Comparison of ENCODE assay signal across 13 cellular contexts in the genomic region with DNA sequence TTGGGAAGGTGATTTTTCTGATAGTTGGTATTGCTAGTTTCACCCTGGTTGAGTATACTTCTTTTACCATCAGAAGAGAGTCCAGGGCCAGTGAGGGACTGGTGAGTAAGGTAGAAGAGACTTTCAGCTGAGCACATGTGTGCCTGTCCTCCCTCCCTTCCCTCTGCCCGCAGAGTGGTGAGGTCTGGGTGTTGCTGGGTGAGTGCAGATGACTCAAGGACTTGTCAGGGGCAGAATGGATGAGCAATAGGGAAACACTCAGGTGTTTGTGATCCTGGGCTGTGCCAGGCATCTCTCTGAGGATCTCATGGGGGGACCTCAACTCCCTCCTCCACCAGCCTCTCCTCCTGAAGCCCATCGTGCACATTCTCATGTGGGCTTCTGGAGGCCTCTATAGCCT.
A peak's percentile ranks its signal among the peaks of the same experiment; 100 is the strongest.
DNase-seq lines count a peak whose midpoint lies in the region; ATAC-seq and TF ChIP-seq lines count a peak whose summit lies in the region.
"Had no signal": no experiment of that assay in that cellular context is flagged by ENCODE, and none has a peak within 500 bp of the region (broad histone marks: within the 10 kb centered on the region; RNA-seq: fewer than 3 reads in every experiment).

No MANE protein-coding gene starts in this region.

- intact Hi-C loops in vagina (cut with DNase I) = no loop called here

- no peaks in the 10 kb centered on the region for H3K27me3 Mint-ChIP-seq in activated naive CD8-positive, alpha-beta T cell treated with anti-CD3 and anti-CD28 coated beads, Interleukin-2, amount 50 U/mL, for 24 hours
- H3K27me3 Mint-ChIP-seq in activated naive CD8-positive, alpha-beta T cell treated with anti-CD3 and anti-CD28 coated beads for 36 hours = no peaks in the 10 kb centered on the region
- H3K27me3 Mint-ChIP-seq: stimulated activated naive CD8-positive, alpha-beta T cell treated with anti-CD3 and anti-CD28 coated beads, Interleukin-15, Interleukin-2, amounts not matched to agents 100 ng/mL and 50 ng/mL, for 24 hours had no signal

- H3K4me3 ChIP-seq in fibroblast of lung (replicated peaks in 1 of 4; ENCODE audit: control extremely low read depth in 1 of 4, insufficient read depth in 1 of 4, low read depth in 3 of 4, low read length in 4 of 4) (no peak overlapping the region), vagina (no peak overlapping the region)

- peak; percentile 60 for ATAC-seq in activated naive CD8-positive, alpha-beta T cell treated with anti-CD3 and anti-CD28 coated beads, Interleukin-2, amount 50 U/mL, for 24 hours
- ATAC-seq: sciatic nerve had no signal

- H3K27ac ChIP-seq in fibroblast of lung (ENCODE audit: insufficient read depth, low read length) (no peak overlapping the region), vagina (no peak overlapping the region)

- TF ChIP-seq CTCF in fibroblast of lung (conservative IDR thresholded peaks at IDR 0.05 in 1 of 2, IDR thresholded peaks at IDR 0.05 in 1 of 2; ENCODE audit: low read depth in 1 of 2, low read length in 2 of 2) (no peak), vagina (IDR thresholded peaks at IDR 0.05) (no peak)

- H3K4me1 Mint-ChIP-seq in activated naive CD8-positive, alpha-beta T cell treated with anti-CD3 and anti-CD28 coated beads, Interleukin-2, amount 50 U/mL, for 24 hours = no peaks in the 10 kb centered on the region
- H3K4me1 Mint-ChIP-seq in activated naive CD8-positive, alpha-beta T cell treated with anti-CD3 and anti-CD28 coated beads for 36 hours = no peaks in the 10 kb centered on the region
- H3K4me1 Mint-ChIP-seq: CD8-positive, alpha-beta memory T cell had no signal

- H3K9me3 Mint-ChIP-seq in activated naive CD8-positive, alpha-beta T cell treated with anti-CD3 and anti-CD28 coated beads, Interleukin-2, amount 50 U/mL, for 24 hours = no peaks in the 10 kb centered on the region
- no peaks in the 10 kb centered on the region for H3K9me3 Mint-ChIP-seq in activated naive CD8-positive, alpha-beta T cell treated with anti-CD3 and anti-CD28 coated beads for 36 hours
- H3K9me3 Mint-ChIP-seq: CD8-positive, alpha-beta memory T cell; stimulated activated naive CD8-positive, alpha-beta T cell treated with anti-CD3 and anti-CD28 coated beads, Interleukin-15, Interleukin-2, amounts not matched to agents 100 ng/mL and 50 ng/mL, for 24 hours had no signal

- H3K4me1 ChIP-seq in fibroblast of lung (ENCODE audit: control insufficient read depth, extremely low read depth, insufficient read depth, low read length) (peaks cover 17% of the 10 kb centered on the region), vagina (no peaks in the 10 kb centered on the region)

- H3K27ac Mint-ChIP-seq in activated naive CD8-positive, alpha-beta T cell treated with anti-CD3 and anti-CD28 coated beads, Interleukin-2, amount 50 U/mL, for 24 hours = no peak overlapping the region
- no peak overlapping the region for H3K27ac Mint-ChIP-seq in activated naive CD8-positive, alpha-beta T cell treated with anti-CD3 and anti-CD28 coated beads for 36 hours
- H3K27ac Mint-ChIP-seq: CD8-positive, alpha-beta memory T cell; stimulated activated naive CD8-positive, alpha-beta T cell treated with anti-CD3 and anti-CD28 coated beads, Interleukin-15, Interleukin-2, amounts not matched to agents 100 ng/mL and 50 ng/mL, for 24 hours had no signal

- TF ChIP-seq POLR2A in vagina (IDR thresholded peaks at IDR 0.05) = no peak

- no peak overlapping the region for H2AFZ ChIP-seq in fibroblast of lung (ENCODE audit: low read length)

- H4K20me1 ChIP-seq in fibroblast of lung (ENCODE audit: control insufficient read depth, extremely low read depth, insufficient read depth, low read length) = no peaks in the 10 kb centered on the region

- no peak overlapping the region for H3K4me2 ChIP-seq in fibroblast of lung (ENCODE audit: extremely low read depth, insufficient read depth, low read length)

- H3K36me3 ChIP-seq in fibroblast of lung (ENCODE audit: control insufficient read depth, insufficient read depth, low read length) (no peaks in the 10 kb centered on the region), vagina (no peaks in the 10 kb centered on the region)

- no peak overlapping the region for H3K4me3 Mint-ChIP-seq in activated naive CD8-positive, alpha-beta T cell treated with anti-CD3 and anti-CD28 coated beads, Interleukin-2, amount 50 U/mL, for 24 hours
- no peak overlapping the region for H3K4me3 Mint-ChIP-seq in activated naive CD8-positive, alpha-beta T cell treated with anti-CD3 and anti-CD28 coated beads for 36 hours
- H3K4me3 Mint-ChIP-seq: CD8-positive, alpha-beta memory T cell; stimulated activated naive CD8-positive, alpha-beta T cell treated with anti-CD3 and anti-CD28 coated beads, Interleukin-15, Interleukin-2, amounts not matched to agents 100 ng/mL and 50 ng/mL, for 24 hours had no signal

- no peak overlapping the region for H3K9ac ChIP-seq in fibroblast of lung (ENCODE audit: insufficient read depth, low read length)

- H3K9me3 ChIP-seq in fibroblast of lung (ENCODE audit: control insufficient read depth, insufficient read depth, low read depth, low read length) (no peaks in the 10 kb centered on the region), vagina (no peaks in the 10 kb centered on the region)

- no peaks in the 10 kb centered on the region for H3K27me3 ChIP-seq in fibroblast of lung (ENCODE audit: control insufficient read depth, insufficient read depth, low read length)
- no peaks in the 10 kb centered on the region for H3K27me3 ChIP-seq in vagina

- no peaks in the 10 kb centered on the region for H3K79me2 ChIP-seq in fibroblast of lung (ENCODE audit: control insufficient read depth, insufficient read depth, low read length)

- H3K36me3 Mint-ChIP-seq in activated naive CD8-positive, alpha-beta T cell treated with anti-CD3 and anti-CD28 coated beads, Interleukin-2, amount 50 U/mL, for 24 hours (ENCODE audit: low read depth) = no peaks in the 10 kb centered on the region
- H3K36me3 Mint-ChIP-seq in activated naive CD8-positive, alpha-beta T cell treated with anti-CD3 and anti-CD28 coated beads for 36 hours = no peaks in the 10 kb centered on the region
- H3K36me3 Mint-ChIP-seq: CD8-positive, alpha-beta memory T cell had no signal

- DNase-seq in activated naive CD8-positive, alpha-beta T cell treated with anti-CD3 and anti-CD28 coated beads, Interleukin-2, amount 50 U/mL, for 24 hours = no peak
- DNase-seq in activated naive CD8-positive, alpha-beta T cell treated with anti-CD3 and anti-CD28 coated beads for 36 hours = no peak
- DNase-seq in NCI-H510A treated with DMSO at 0.1 percent for 48 hours (lab: John Stamatoyannopoulos, UW) = peak; percentile 47
- DNase-seq in fibroblast of lung (ENCODE audit: low read depth in 2 of 2) = peak; percentile 43 to 81
- peak; percentile 77 to 88 for DNase-seq in vagina (ENCODE audit: extremely low spot score in 2 of 2)
- DNase-seq in NK-92 (lab: John Stamatoyannopoulos, UW; ENCODE audit: unreplicated experiment) = no peak
- no peak for DNase-seq in NCI-H2081 treated with DMSO at 0.1 percent for 48 hours (lab: John Stamatoyannopoulos, UW)
- no peak for DNase-seq in UCSD-AML1 (lab: John Stamatoyannopoulos, UW; ENCODE audit: unreplicated experiment)
- DNase-seq: CD8-positive, alpha-beta memory T cell; dermis blood vessel endothelial cell; SHP77 treated with DMSO at 0.1 percent for 48 hours had no signal

Comparison
In these comparisons a context has a peak if more than half of its experiments do, and no peak if none do; other contexts are left out.
1. DNase-seq: peak in NCI-H510A treated with DMSO at 0.1 percent for 48 hours (single experiment), fibroblast of lung (2 of 2) and vagina (2 of 2); none in activated naive CD8-positive, alpha-beta T cell treated with anti-CD3 and anti-CD28 coated beads, Interleukin-2, amount 50 U/mL, for 24 hours (single experiment), activated naive CD8-positive, alpha-beta T cell treated with anti-CD3 and anti-CD28 coated beads for 36 hours (single experiment), NK-92 (single experiment), NCI-H2081 treated with DMSO at 0.1 percent for 48 hours (single experiment) and UCSD-AML1 (single experiment).